In the genomic region with DNA sequence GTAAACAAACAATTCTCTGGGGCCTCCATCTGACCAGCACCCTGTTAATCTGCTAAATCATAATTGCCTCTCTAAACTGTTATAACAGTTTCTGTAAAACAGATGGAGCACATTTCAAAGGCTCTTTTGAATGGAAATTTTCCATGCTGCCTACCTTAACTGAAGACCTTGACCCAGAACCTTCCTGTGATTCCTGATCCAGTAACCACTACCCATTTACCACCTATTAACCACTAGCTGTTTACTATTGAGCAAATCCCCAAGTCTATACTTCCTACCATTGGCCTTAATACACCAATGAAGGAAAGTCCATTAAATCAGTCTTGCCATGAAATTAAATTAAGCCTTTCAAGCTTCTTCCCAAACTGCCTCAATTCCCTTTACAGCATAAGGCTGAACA, we compare ENCODE assay signal across 13 cellular contexts. TPM values are rescaled to one million over a fixed set of nuclear protein-coding genes. Genes with fewer than 3 reads are reported as not detected.
DNase-seq lines count a peak whose midpoint lies in the region; ATAC-seq and TF ChIP-seq lines count a peak whose summit lies in the region.
"Had no signal": no experiment of that assay in that cellular context is flagged by ENCODE, and none has a peak within 500 bp of the region (broad histone marks: within the 10 kb centered on the region; RNA-seq: fewer than 3 reads in every experiment).

No MANE protein-coding gene starts in this region.

- no peak overlapping the region for H3K4me2 ChIP-seq in SU-DHL-6 (ENCODE audit: low read depth, low read length, poor library complexity, severe bottlenecking)

- no peak for ATAC-seq in natural killer cell
- ATAC-seq in natural killer cell treated with Interleukin-12 subunit alpha and Interleukin-12 subunit beta and Interleukin-15 and Interleukin-18, amount 100 ng/mL, for 72 hours: no peak
- ATAC-seq in stimulated activated memory B cell treated with anti-CD40 and anti-IgM and Interleukin-4, amounts not matched to agents 10 μg/mL and 1 μg/mL and 100 μg/mL, for 72 hours: no peak
- ATAC-seq in HG02870 (IDR thresholded peaks at IDR 0.05; ENCODE audit: unreplicated experiment): no peak
- ATAC-seq: HCT116 had no signal

- DNase-seq in natural killer cell (no peak), NCI-H524 treated with DMSO at 0.1 percent for 48 hours (lab: John Stamatoyannopoulos, UW) (peak; percentile 12)
- DNase-seq in natural killer cell treated with Interleukin-12 subunit alpha and Interleukin-12 subunit beta and Interleukin-15 and Interleukin-18, amount 100 ng/mL, for 72 hours (ENCODE audit: low spot score): no peak
- no peak for DNase-seq in activated CD4-positive, alpha-beta memory T cell treated with anti-CD3 and anti-CD28 coated beads for 36 hours
- no peak for DNase-seq in activated CD4-positive, alpha-beta T cell treated with anti-CD3 and anti-CD28 coated beads, Interleukin-2, amount 50 U/mL, for 48 hours
- DNase-seq: BE2C; CD4-positive, alpha-beta memory T cell; KBM-7 had no signal

- no peak overlapping the region for H3K4me3 ChIP-seq in SU-DHL-6 (ENCODE audit: insufficient read depth, low read length, poor library complexity, severe bottlenecking)

- no peak overlapping the region for H2AFZ ChIP-seq in SU-DHL-6 (ENCODE audit: low read depth, low read length, severe bottlenecking)

- intact Hi-C loops in natural killer cell (cut with micrococcal nuclease): no loop called here
- intact Hi-C loops in activated CD4-positive, alpha-beta memory T cell treated with anti-CD3 and anti-CD28 coated beads for 36 hours (cut with micrococcal nuclease): no loop called here

- H3K4me1 Mint-ChIP-seq in natural killer cell: peaks cover 51 to 60% of the 10 kb centered on the region in 2 donors
- peaks cover 24 to 47% of the 10 kb centered on the region in 2 donors for H3K4me1 Mint-ChIP-seq in natural killer cell treated with Interleukin-12 subunit alpha and Interleukin-12 subunit beta and Interleukin-15 and Interleukin-18, amount 100 ng/mL, for 72 hours (ENCODE audit: low read depth in 2 of 2)
- peaks cover 60% of the 10 kb centered on the region for H3K4me1 Mint-ChIP-seq in stimulated activated memory B cell treated with anti-CD40 and anti-IgM and Interleukin-4, amounts not matched to agents 10 μg/mL and 1 μg/mL and 100 μg/mL, for 72 hours
- H3K4me1 Mint-ChIP-seq in activated CD4-positive, alpha-beta memory T cell treated with anti-CD3 and anti-CD28 coated beads for 36 hours (ENCODE audit: low read depth): peaks cover 54% of the 10 kb centered on the region

- H3K9me3 ChIP-seq in SU-DHL-6 (ENCODE audit: insufficient read depth, low read length): no peaks in the 10 kb centered on the region
- H3K9me3 ChIP-seq: BE2C had no signal

- H3K9ac ChIP-seq in SU-DHL-6 (ENCODE audit: low read length): no peak overlapping the region

- H3K36me3 Mint-ChIP-seq in natural killer cell: no peaks in the 10 kb centered on the region
- peaks cover 3% of the 10 kb centered on the region for H3K36me3 Mint-ChIP-seq in natural killer cell treated with Interleukin-12 subunit alpha and Interleukin-12 subunit beta and Interleukin-15 and Interleukin-18, amount 100 ng/mL, for 72 hours
- peaks cover 59% of the 10 kb centered on the region for H3K36me3 Mint-ChIP-seq in stimulated activated memory B cell treated with anti-CD40 and anti-IgM and Interleukin-4, amounts not matched to agents 10 μg/mL and 1 μg/mL and 100 μg/mL, for 72 hours
- peaks cover 27% of the 10 kb centered on the region for H3K36me3 Mint-ChIP-seq in activated CD4-positive, alpha-beta memory T cell treated with anti-CD3 and anti-CD28 coated beads for 36 hours

- peaks cover 61% of the 10 kb centered on the region for H3K79me2 ChIP-seq in SU-DHL-6 (ENCODE audit: insufficient read depth, low read length)

- H3K27me3 ChIP-seq in SU-DHL-6 (ENCODE audit: low read length): no peaks in the 10 kb centered on the region
- H3K27me3 ChIP-seq: BE2C had no signal

- H3K36me3 ChIP-seq in SU-DHL-6 (ENCODE audit: low read length): peaks cover 5% of the 10 kb centered on the region; the same call in 1 of the 2 replicates
- H3K36me3 ChIP-seq: BE2C had no signal

- CTCF ChIA-PET in activated CD4-positive, alpha-beta memory T cell treated with anti-CD3 and anti-CD28 coated beads for 36 hours (lab: Charles Lee): no interaction called here

- no peaks in the 10 kb centered on the region for H3K27me3 Mint-ChIP-seq in natural killer cell (ENCODE audit: low read depth in 2 of 2)
- no peaks in the 10 kb centered on the region for H3K27me3 Mint-ChIP-seq in natural killer cell treated with Interleukin-12 subunit alpha and Interleukin-12 subunit beta and Interleukin-15 and Interleukin-18, amount 100 ng/mL, for 72 hours
- H3K27me3 Mint-ChIP-seq in stimulated activated memory B cell treated with anti-CD40 and anti-IgM and Interleukin-4, amounts not matched to agents 10 μg/mL and 1 μg/mL and 100 μg/mL, for 72 hours: no peaks in the 10 kb centered on the region
- H3K27me3 Mint-ChIP-seq in activated CD4-positive, alpha-beta memory T cell treated with anti-CD3 and anti-CD28 coated beads for 36 hours: no peaks in the 10 kb centered on the region
- H3K27me3 Mint-ChIP-seq: CD4-positive, alpha-beta memory T cell had no signal

- no peak for TF ChIP-seq CTCF in natural killer cell (IDR thresholded peaks at IDR 0.05)
- TF ChIP-seq CTCF in SU-DHL-6 (IDR thresholded peaks at IDR 0.05; ENCODE audit: insufficient read depth, low read length, poor library complexity, severe bottlenecking): no peak

- POLR2A ChIA-PET in activated CD4-positive, alpha-beta memory T cell treated with anti-CD3 and anti-CD28 coated beads for 36 hours (lab: Charles Lee): no interaction called here

- no peaks in the 10 kb centered on the region for H3K9me2 ChIP-seq in SU-DHL-6 (replicated peaks; ENCODE audit: insufficient read depth, low read length)

- H3K4me3 Mint-ChIP-seq in natural killer cell: no peak overlapping the region
- H3K4me3 Mint-ChIP-seq in natural killer cell treated with Interleukin-12 subunit alpha and Interleukin-12 subunit beta and Interleukin-15 and Interleukin-18, amount 100 ng/mL, for 72 hours: no peak overlapping the region
- H3K4me3 Mint-ChIP-seq in stimulated activated memory B cell treated with anti-CD40 and anti-IgM and Interleukin-4, amounts not matched to agents 10 μg/mL and 1 μg/mL and 100 μg/mL, for 72 hours: no peak overlapping the region
- H3K4me3 Mint-ChIP-seq in activated CD4-positive, alpha-beta memory T cell treated with anti-CD3 and anti-CD28 coated beads for 36 hours: no peak overlapping the region
- H3K4me3 Mint-ChIP-seq: CD4-positive, alpha-beta memory T cell had no signal

- H3K27ac Mint-ChIP-seq in natural killer cell: peak overlapping the region; percentile 5 to 41
- H3K27ac Mint-ChIP-seq in natural killer cell treated with Interleukin-12 subunit alpha and Interleukin-12 subunit beta and Interleukin-15 and Interleukin-18, amount 100 ng/mL, for 72 hours: no peak overlapping the region
- H3K27ac Mint-ChIP-seq in stimulated activated memory B cell treated with anti-CD40 and anti-IgM and Interleukin-4, amounts not matched to agents 10 μg/mL and 1 μg/mL and 100 μg/mL, for 72 hours: peak overlapping the region; percentile 92
- H3K27ac Mint-ChIP-seq in activated CD4-positive, alpha-beta memory T cell treated with anti-CD3 and anti-CD28 coated beads for 36 hours: no peak overlapping the region

- H3K27ac ChIP-seq in SU-DHL-6 (ENCODE audit: low read depth, low read length): 0 out of 2 replicates have a peak overlapping the region, but pooled peaks have one; percentile 9
- H3K27ac ChIP-seq: HL-60 had no signal

- no peaks in the 10 kb centered on the region for H3K9me3 Mint-ChIP-seq in natural killer cell
- no peaks in the 10 kb centered on the region for H3K9me3 Mint-ChIP-seq in natural killer cell treated with Interleukin-12 subunit alpha and Interleukin-12 subunit beta and Interleukin-15 and Interleukin-18, amount 100 ng/mL, for 72 hours
- no peaks in the 10 kb centered on the region for H3K9me3 Mint-ChIP-seq in stimulated activated memory B cell treated with anti-CD40 and anti-IgM and Interleukin-4, amounts not matched to agents 10 μg/mL and 1 μg/mL and 100 μg/mL, for 72 hours
- no peaks in the 10 kb centered on the region for H3K9me3 Mint-ChIP-seq in activated CD4-positive, alpha-beta memory T cell treated with anti-CD3 and anti-CD28 coated beads for 36 hours

- H4K20me1 ChIP-seq in SU-DHL-6 (ENCODE audit: low read depth, low read length): no peaks in the 10 kb centered on the region

- peaks cover 28% of the 10 kb centered on the region for H3F3A ChIP-seq in SU-DHL-6 (ENCODE audit: insufficient read depth)

RNA-seq across cellular contexts. Expression of a gene that starts 46.3 kb away (rescaled TPM):
- total RNA-seq in natural killer cell: 10 to 100 TPM; 47.3 to 52.7 (median 51.5) TPM
- total RNA-seq in natural killer cell treated with Interleukin-12 subunit alpha and Interleukin-12 subunit beta and Interleukin-15 and Interleukin-18, amount 100 ng/mL, for 72 hours: 10 to 100 TPM; 50.0 to 63.7 TPM
- 10 to 100 TPM; 46.1 to 46.5 TPM for total RNA-seq in activated CD4-positive, alpha-beta memory T cell treated with anti-CD3 and anti-CD28 coated beads for 36 hours

Comparison
In these comparisons a context has a peak if more than half of its experiments do, and no peak if none do; other contexts are left out.
1. H3K27ac Mint-ChIP-seq: peak in natural killer cell (2 of 2) and stimulated activated memory B cell treated with anti-CD40 and anti-IgM and Interleukin-4, amounts not matched to agents 10 μg/mL and 1 μg/mL and 100 μg/mL, for 72 hours (single experiment); none in natural killer cell treated with Interleukin-12 subunit alpha and Interleukin-12 subunit beta and Interleukin-15 and Interleukin-18, amount 100 ng/mL, for 72 hours (0 of 2) and activated CD4-positive, alpha-beta memory T cell treated with anti-CD3 and anti-CD28 coated beads for 36 hours (single experiment).